12 cellular contexts compared by ENCODE assay signal in the genomic region with DNA sequence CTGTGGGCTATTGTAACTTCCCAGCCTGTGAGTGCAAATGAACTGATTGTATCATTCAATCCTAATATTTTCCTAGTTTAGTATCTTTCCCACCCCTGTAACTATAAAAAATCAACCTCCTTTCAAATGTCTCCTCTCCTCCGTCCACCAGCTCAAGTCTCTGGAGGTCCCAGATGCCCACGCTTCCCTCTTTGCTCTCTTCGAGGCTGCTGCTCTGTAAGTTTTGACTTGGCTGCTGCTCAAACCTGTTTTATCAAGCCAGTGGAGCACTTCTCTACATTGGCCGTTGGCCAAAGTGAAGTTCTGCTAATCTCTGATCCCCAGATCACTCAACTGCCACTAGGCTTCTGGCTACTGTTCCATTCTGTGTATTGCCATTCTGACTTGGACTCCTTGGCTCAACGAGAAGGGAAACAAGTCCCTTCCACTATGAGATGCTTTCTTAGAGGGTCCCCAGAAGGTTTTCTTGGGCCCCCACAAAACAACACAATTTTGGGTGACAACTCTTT.
A peak's percentile ranks its signal among the peaks of the same experiment; 100 is the strongest.
DNase-seq lines count a peak whose midpoint lies in the region; ATAC-seq, FAIRE-seq and TF ChIP-seq lines count a peak whose summit lies in the region.
"Had no signal": no experiment of that assay in that cellular context is flagged by ENCODE, and none has a peak within 500 bp of the region (broad histone marks: within the 10 kb centered on the region; RNA-seq: fewer than 3 reads in every experiment).

No MANE protein-coding gene starts in this region.

- POLR2A ChIA-PET in endothelial cell of umbilical vein (lab: Charles Lee), result no interaction called here
- POLR2A ChIA-PET in activated CD4-positive, alpha-beta T cell treated with anti-CD3 and anti-CD28 coated beads, Interleukin-2, amount 10 ng/mL, durations not matched to agents 7 days and 5 days (lab: Charles Lee), result no interaction called here

- peaks cover 47% of the 10 kb centered on the region for H3K27me3 Mint-ChIP-seq in T-helper 2 cell treated with Interferon-gamma antibody and Interleukin-4, amounts not matched to agents 5 μg/mL and 100 μg/mL, for 36 hours (ENCODE audit: low read depth)
- H3K27me3 Mint-ChIP-seq in activated CD4-positive, alpha-beta T cell treated with anti-CD3 and anti-CD28 coated beads, Interleukin-2, amount 10 ng/mL, durations not matched to agents 7 days and 5 days, result peaks cover 10% of the 10 kb centered on the region
- H3K27me3 Mint-ChIP-seq: progenitor cell of endocrine pancreas had no signal

- peaks cover 17% of the 10 kb centered on the region for H3K4me1 Mint-ChIP-seq in T-helper 2 cell treated with Interferon-gamma antibody and Interleukin-4, amounts not matched to agents 5 μg/mL and 100 μg/mL, for 36 hours (ENCODE audit: low read depth)
- H3K4me1 Mint-ChIP-seq in activated CD4-positive, alpha-beta T cell treated with anti-CD3 and anti-CD28 coated beads, Interleukin-2, amount 10 ng/mL, durations not matched to agents 7 days and 5 days, result peaks cover 3% of the 10 kb centered on the region

- dilution Hi-C loops in endothelial cell of umbilical vein (cut with MboI; ENCODE audit: extremely low pct_ligation_motif_present, low sequenced_read_pairs), result no loop called here

- ATAC-seq in GM18861 (IDR thresholded peaks at IDR 0.05; ENCODE audit: unreplicated experiment), result peak; percentile 69

- H3K4me3 ChIP-seq in BE2C (ENCODE audit: low read depth, low read length), result no peak overlapping the region
- no peak overlapping the region for H3K4me3 ChIP-seq in Karpas-422 (ENCODE audit: low read length)
- H3K4me3 ChIP-seq in endothelial cell of umbilical vein (replicated peaks in 1 of 3; ENCODE audit: insufficient read depth in 1 of 3, low read depth in 1 of 3, low read length in 3 of 3), result no peak overlapping the region
- no peak overlapping the region for H3K4me3 ChIP-seq in smooth muscle cell
- H3K4me3 ChIP-seq: ascending aorta had no signal

- H2AFZ ChIP-seq in Karpas-422 (ENCODE audit: low read length) (no peak overlapping the region), endothelial cell of umbilical vein (ENCODE audit: low read depth, low read length) (no peak overlapping the region), smooth muscle cell (ENCODE audit: low read depth) (no peak overlapping the region)

- H3K9me3 ChIP-seq in BE2C (no peaks in the 10 kb centered on the region), Karpas-422 (ENCODE audit: low read length) (no peaks in the 10 kb centered on the region), endothelial cell of umbilical vein (replicated peaks; ENCODE audit: control insufficient read depth, insufficient read depth, low read length) (no peaks in the 10 kb centered on the region), smooth muscle cell (replicated peaks; ENCODE audit: low read depth) (no peaks in the 10 kb centered on the region)
- H3K9me3 ChIP-seq: ascending aorta had no signal

- H3K9me2 ChIP-seq in Karpas-422 (replicated peaks; ENCODE audit: insufficient read depth, low read length), result no peaks in the 10 kb centered on the region

- no peaks in the 10 kb centered on the region for H3F3A ChIP-seq in smooth muscle cell (ENCODE audit: low read depth)

- H3K36me3 ChIP-seq in BE2C, result no peaks in the 10 kb centered on the region
- no peaks in the 10 kb centered on the region for H3K36me3 ChIP-seq in Karpas-422 (ENCODE audit: insufficient read depth, low read length)
- no peaks in the 10 kb centered on the region for H3K36me3 ChIP-seq in endothelial cell of umbilical vein (ENCODE audit: control insufficient read depth in 2 of 2, extremely low read depth in 1 of 2, insufficient read depth in 2 of 2, low read length in 2 of 2)
- H3K36me3 ChIP-seq in smooth muscle cell (ENCODE audit: low read depth), result no peaks in the 10 kb centered on the region
- H3K36me3 ChIP-seq: ascending aorta had no signal

- no peaks in the 10 kb centered on the region for H3K9me1 ChIP-seq in endothelial cell of umbilical vein (replicated peaks; ENCODE audit: control insufficient read depth, extremely low read depth, insufficient read depth, low read length)

- no peak overlapping the region for H3K4me3 Mint-ChIP-seq in T-helper 2 cell treated with Interferon-gamma antibody and Interleukin-4, amounts not matched to agents 5 μg/mL and 100 μg/mL, for 36 hours
- no peak overlapping the region for H3K4me3 Mint-ChIP-seq in activated CD4-positive, alpha-beta T cell treated with anti-CD3 and anti-CD28 coated beads, Interleukin-2, amount 10 ng/mL, durations not matched to agents 7 days and 5 days

- TF ChIP-seq CTCF in BE2C (IDR thresholded peaks at IDR 0.05; ENCODE audit: low read depth, low read length), result peak; percentile 12; the same call in 1 of the 2 replicates
- TF ChIP-seq CTCF in endothelial cell of umbilical vein (IDR thresholded peaks at IDR 0.05; ENCODE audit: extremely low read depth in 1 of 2, insufficient read depth in 1 of 2, low read depth in 1 of 2, low read length in 2 of 2), result no peak
- no peak for TF ChIP-seq CTCF in smooth muscle cell (IDR thresholded peaks at IDR 0.05; ENCODE audit: borderline replicate concordance, insufficient read depth, poor library complexity, severe bottlenecking)

- no peak for TF ChIP-seq POLR2A in endothelial cell of umbilical vein (IDR thresholded peaks at IDR 0.05; ENCODE audit: low read depth, low read length)

- CTCF ChIA-PET in endothelial cell of umbilical vein (lab: Charles Lee), result no interaction called here
- CTCF ChIA-PET in activated CD4-positive, alpha-beta T cell treated with anti-CD3 and anti-CD28 coated beads, Interleukin-2, amount 10 ng/mL, durations not matched to agents 7 days and 5 days (lab: Charles Lee), result no interaction called here

- H3K27me3 ChIP-seq in BE2C (no peaks in the 10 kb centered on the region), Karpas-422 (ENCODE audit: low read length) (no peaks in the 10 kb centered on the region), endothelial cell of umbilical vein (ENCODE audit: control insufficient read depth in 2 of 2, insufficient read depth in 2 of 2, low read length in 2 of 2) (no peaks in the 10 kb centered on the region), smooth muscle cell (ENCODE audit: low read depth) (peaks cover under 1% of the 10 kb centered on the region)
- H3K27me3 ChIP-seq: ascending aorta had no signal

- intact Hi-C loops in endothelial cell of umbilical vein (cut with micrococcal nuclease), result no loop called here

- H3K4me2 ChIP-seq in Karpas-422 (ENCODE audit: low read depth, low read length, poor library complexity, severe bottlenecking) (no peak overlapping the region), endothelial cell of umbilical vein (ENCODE audit: insufficient read depth, low read length) (no peak overlapping the region), smooth muscle cell (no peak overlapping the region)

- H3K27ac ChIP-seq in Karpas-422 (ENCODE audit: low read length), result no peak overlapping the region
- H3K27ac ChIP-seq in endothelial cell of umbilical vein (ENCODE audit: insufficient read depth, low read depth, low read length), result no peak overlapping the region
- no peak overlapping the region for H3K27ac ChIP-seq in smooth muscle cell (ENCODE audit: low read depth)
- H3K27ac ChIP-seq: ascending aorta had no signal

- no peaks in the 10 kb centered on the region for H3K36me3 Mint-ChIP-seq in T-helper 2 cell treated with Interferon-gamma antibody and Interleukin-4, amounts not matched to agents 5 μg/mL and 100 μg/mL, for 36 hours (ENCODE audit: low read depth)
- H3K36me3 Mint-ChIP-seq in activated CD4-positive, alpha-beta T cell treated with anti-CD3 and anti-CD28 coated beads, Interleukin-2, amount 10 ng/mL, durations not matched to agents 7 days and 5 days (ENCODE audit: low read depth), result no peaks in the 10 kb centered on the region

- H3K27ac Mint-ChIP-seq in T-helper 2 cell treated with Interferon-gamma antibody and Interleukin-4, amounts not matched to agents 5 μg/mL and 100 μg/mL, for 36 hours, result no peak overlapping the region
- no peak overlapping the region for H3K27ac Mint-ChIP-seq in activated CD4-positive, alpha-beta T cell treated with anti-CD3 and anti-CD28 coated beads, Interleukin-2, amount 10 ng/mL, durations not matched to agents 7 days and 5 days
- H3K27ac Mint-ChIP-seq: progenitor cell of endocrine pancreas had no signal

- no peaks in the 10 kb centered on the region for H3K9me3 Mint-ChIP-seq in T-helper 2 cell treated with Interferon-gamma antibody and Interleukin-4, amounts not matched to agents 5 μg/mL and 100 μg/mL, for 36 hours
- no peaks in the 10 kb centered on the region for H3K9me3 Mint-ChIP-seq in activated CD4-positive, alpha-beta T cell treated with anti-CD3 and anti-CD28 coated beads, Interleukin-2, amount 10 ng/mL, durations not matched to agents 7 days and 5 days

- BruUV-seq in endothelial cell of umbilical vein (replicated peaks; lab: Mats Ljungman, UMichigan), result no TSS peak

- FAIRE-seq in endothelial cell of umbilical vein (lab: Jason Lieb, UNC), result no peak

- WGBS in smooth muscle cell (ENCODE audit: low lambda C conversion rate), result 82% methylated on average over 5 of the region's 5 CpGs

- H3K4me1 ChIP-seq in BE2C (peaks cover 6% of the 10 kb centered on the region), Karpas-422 (ENCODE audit: low read length) (no peaks in the 10 kb centered on the region), endothelial cell of umbilical vein (ENCODE audit: control insufficient read depth, extremely low read depth, insufficient read depth, low read length) (no peaks in the 10 kb centered on the region), smooth muscle cell (ENCODE audit: low read depth) (no peaks in the 10 kb centered on the region)
- H3K4me1 ChIP-seq: ascending aorta had no signal

- no peaks in the 10 kb centered on the region for H3K79me2 ChIP-seq in Karpas-422 (ENCODE audit: low read length)
- H3K79me2 ChIP-seq in endothelial cell of umbilical vein (ENCODE audit: control insufficient read depth, insufficient read depth, low read length), result no peaks in the 10 kb centered on the region
- no peaks in the 10 kb centered on the region for H3K79me2 ChIP-seq in smooth muscle cell (ENCODE audit: low read depth)

- peak; percentile 84 for DNase-seq in BE2C
- DNase-seq in Karpas-422, result peak; percentile 47
- peak; percentile 44 for DNase-seq in endothelial cell of umbilical vein (ENCODE audit: low read depth, low spot score)
- DNase-seq in T-helper 2 cell treated with Interferon-gamma antibody and Interleukin-4, amounts not matched to agents 5 μg/mL and 100 μg/mL, for 36 hours (ENCODE audit: low spot score), result no peak
- no peak for DNase-seq in activated CD4-positive, alpha-beta T cell treated with anti-CD3 and anti-CD28 coated beads, Interleukin-2, amount 10 ng/mL, durations not matched to agents 7 days and 5 days
- no peak for DNase-seq in smooth muscle cell (lab: John Stamatoyannopoulos, UW; ENCODE audit: unreplicated experiment)
- no peak for DNase-seq in activated CD4-positive, CD25-positive, alpha-beta regulatory T cell (lab: John Stamatoyannopoulos, UW)
- DNase-seq: activated CD8-positive, alpha-beta memory T cell treated with anti-CD3 and anti-CD28 coated beads for 24 hours; kidney glomerular epithelial cell had no signal

- H4K20me1 ChIP-seq in Karpas-422 (ENCODE audit: insufficient read depth, low read depth, low read length), result no peaks in the 10 kb centered on the region
- no peaks in the 10 kb centered on the region for H4K20me1 ChIP-seq in endothelial cell of umbilical vein (replicated peaks; ENCODE audit: control insufficient read depth, extremely low read depth, insufficient read depth, low read length)
- no peaks in the 10 kb centered on the region for H4K20me1 ChIP-seq in smooth muscle cell (ENCODE audit: low read depth)

- no peak overlapping the region for H3K9ac ChIP-seq in Karpas-422 (ENCODE audit: low read length)
- H3K9ac ChIP-seq in endothelial cell of umbilical vein (replicated peaks; ENCODE audit: extremely low read depth, insufficient read depth, low read length), result no peak overlapping the region
- no peak overlapping the region for H3K9ac ChIP-seq in smooth muscle cell (ENCODE audit: low read depth)

Comparison
In these comparisons a context has a peak if more than half of its experiments do, and no peak if none do; other contexts are left out.
1. DNase-seq: peak in BE2C (single experiment), Karpas-422 (single experiment) and endothelial cell of umbilical vein (single experiment); none in T-helper 2 cell treated with Interferon-gamma antibody and Interleukin-4, amounts not matched to agents 5 μg/mL and 100 μg/mL, for 36 hours (single experiment), activated CD4-positive, alpha-beta T cell treated with anti-CD3 and anti-CD28 coated beads, Interleukin-2, amount 10 ng/mL, durations not matched to agents 7 days and 5 days (single experiment), smooth muscle cell (single experiment) and activated CD4-positive, CD25-positive, alpha-beta regulatory T cell (0 of 4).